1 cellular context compared by ENCODE assay signal in genomic region chr1:44947060-44947773, GRCh38.
TF ChIP-seq lines count a peak whose summit lies in the region.

No MANE protein-coding gene starts in this region.

TF ChIP-seq in HepG2, 621 proteins besides CTCF, POLR2A, EP300 and RAD21 (continued from another document):
- TF ChIP-seq, protein P1, sequence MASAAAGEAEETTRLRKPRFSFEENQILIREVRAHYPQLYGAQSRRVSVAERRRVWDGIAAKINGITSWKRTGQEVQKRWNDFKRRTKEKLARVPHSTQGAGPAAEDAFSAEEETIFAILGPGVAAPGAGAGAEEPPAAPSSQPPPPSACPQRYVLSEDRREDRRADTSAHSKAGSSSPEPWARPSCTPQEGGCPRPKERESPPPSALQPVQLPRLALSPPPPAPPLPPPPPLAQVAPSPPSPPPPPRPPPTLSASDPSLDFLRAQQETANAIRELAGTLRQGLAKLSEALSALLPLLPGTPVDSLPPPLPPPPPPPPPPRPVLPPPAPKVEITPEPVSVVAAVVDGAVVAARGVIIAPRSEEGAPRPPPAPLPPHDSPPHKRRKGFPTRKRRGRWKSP (CRISPR knock-in tag; IDR thresholded peaks at IDR 0.05), result no peak
- TF ChIP-seq, protein P2, sequence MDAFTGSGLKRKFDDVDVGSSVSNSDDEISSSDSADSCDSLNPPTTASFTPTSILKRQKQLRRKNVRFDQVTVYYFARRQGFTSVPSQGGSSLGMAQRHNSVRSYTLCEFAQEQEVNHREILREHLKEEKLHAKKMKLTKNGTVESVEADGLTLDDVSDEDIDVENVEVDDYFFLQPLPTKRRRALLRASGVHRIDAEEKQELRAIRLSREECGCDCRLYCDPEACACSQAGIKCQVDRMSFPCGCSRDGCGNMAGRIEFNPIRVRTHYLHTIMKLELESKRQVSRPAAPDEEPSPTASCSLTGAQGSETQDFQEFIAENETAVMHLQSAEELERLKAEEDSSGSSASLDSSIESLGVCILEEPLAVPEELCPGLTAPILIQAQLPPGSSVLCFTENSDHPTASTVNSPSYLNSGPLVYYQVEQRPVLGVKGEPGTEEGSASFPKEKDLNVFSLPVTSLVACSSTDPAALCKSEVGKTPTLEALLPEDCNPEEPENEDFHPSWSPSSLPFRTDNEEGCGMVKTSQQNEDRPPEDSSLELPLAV (CRISPR knock-in tag; conservative IDR thresholded peaks at IDR 0.05; ENCODE audit: low read depth), result no peak
- TF ChIP-seq ZBTB34 (CRISPR knock-in tag; IDR thresholded peaks at IDR 0.05) (no peak), ZNF629 (CRISPR knock-in tag; conservative IDR thresholded peaks at IDR 0.05) (no peak), ZNF777 (CRISPR knock-in tag; IDR thresholded peaks at IDR 0.05) (no peak), ZSCAN25 (CRISPR knock-in tag; IDR thresholded peaks at IDR 0.05) (no peak), ZNF383 (CRISPR knock-in tag; IDR thresholded peaks at IDR 0.05; ENCODE audit: borderline replicate concordance) (no peak), TOPORS (CRISPR knock-in tag; IDR thresholded peaks at IDR 0.05) (no peak)
- TF ChIP-seq, protein P3, sequence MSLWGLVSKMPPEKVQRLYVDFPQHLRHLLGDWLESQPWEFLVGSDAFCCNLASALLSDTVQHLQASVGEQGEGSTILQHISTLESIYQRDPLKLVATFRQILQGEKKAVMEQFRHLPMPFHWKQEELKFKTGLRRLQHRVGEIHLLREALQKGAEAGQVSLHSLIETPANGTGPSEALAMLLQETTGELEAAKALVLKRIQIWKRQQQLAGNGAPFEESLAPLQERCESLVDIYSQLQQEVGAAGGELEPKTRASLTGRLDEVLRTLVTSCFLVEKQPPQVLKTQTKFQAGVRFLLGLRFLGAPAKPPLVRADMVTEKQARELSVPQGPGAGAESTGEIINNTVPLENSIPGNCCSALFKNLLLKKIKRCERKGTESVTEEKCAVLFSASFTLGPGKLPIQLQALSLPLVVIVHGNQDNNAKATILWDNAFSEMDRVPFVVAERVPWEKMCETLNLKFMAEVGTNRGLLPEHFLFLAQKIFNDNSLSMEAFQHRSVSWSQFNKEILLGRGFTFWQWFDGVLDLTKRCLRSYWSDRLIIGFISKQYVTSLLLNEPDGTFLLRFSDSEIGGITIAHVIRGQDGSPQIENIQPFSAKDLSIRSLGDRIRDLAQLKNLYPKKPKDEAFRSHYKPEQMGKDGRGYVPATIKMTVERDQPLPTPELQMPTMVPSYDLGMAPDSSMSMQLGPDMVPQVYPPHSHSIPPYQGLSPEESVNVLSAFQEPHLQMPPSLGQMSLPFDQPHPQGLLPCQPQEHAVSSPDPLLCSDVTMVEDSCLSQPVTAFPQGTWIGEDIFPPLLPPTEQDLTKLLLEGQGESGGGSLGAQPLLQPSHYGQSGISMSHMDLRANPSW (CRISPR knock-in tag; IDR thresholded peaks at IDR 0.05; ENCODE audit: borderline replicate concordance), result no peak
TF ChIP-seq in HepG2: peak in this region for 0.
